In the genomic region with DNA sequence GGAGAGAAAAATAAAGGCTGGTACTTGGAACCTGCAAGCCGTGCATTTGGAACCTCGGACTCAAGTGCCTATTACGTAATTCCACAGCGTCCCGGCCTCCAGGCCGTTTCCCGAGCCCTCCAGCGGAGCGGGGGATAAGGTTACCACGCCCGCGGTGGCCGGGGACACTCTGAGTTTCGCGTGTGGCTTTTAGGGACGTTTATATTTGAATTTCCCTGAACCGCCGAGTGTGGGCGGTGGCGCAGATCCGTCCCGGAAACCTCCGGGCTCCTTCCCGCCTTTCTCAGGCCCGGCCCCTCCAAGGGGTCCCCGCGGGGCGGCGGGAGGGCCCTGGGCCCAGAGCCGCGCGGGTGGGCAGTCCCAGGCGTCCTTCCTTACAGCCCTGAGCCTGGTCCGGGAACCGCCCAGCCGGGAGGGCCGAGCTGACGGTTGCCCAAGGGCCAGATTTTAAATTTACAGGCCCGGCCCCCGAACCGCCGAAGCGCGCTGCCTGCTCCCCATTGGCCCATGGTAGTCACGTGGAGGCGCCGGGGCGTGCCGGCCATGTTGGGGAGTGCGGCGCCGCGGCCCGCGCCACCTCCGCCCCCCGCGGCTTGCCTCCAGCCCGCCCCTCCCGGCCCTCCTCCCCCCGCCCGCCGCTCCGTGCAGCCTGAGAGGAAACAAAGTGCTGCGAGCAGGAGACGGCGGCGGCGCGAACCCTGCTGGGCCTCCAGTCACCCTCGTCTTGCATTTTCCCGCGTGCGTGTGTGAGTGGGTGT, we compare ENCODE assay signal across 8 cellular contexts. TPM values are rescaled to one million over a fixed set of nuclear protein-coding genes. Genes with fewer than 3 reads are reported as not detected.
A peak's percentile ranks its signal among the peaks of the same experiment; 100 is the strongest.
DNase-seq lines count a peak whose midpoint lies in the region; ATAC-seq and TF ChIP-seq lines count a peak whose summit lies in the region.

A gene with protein sequence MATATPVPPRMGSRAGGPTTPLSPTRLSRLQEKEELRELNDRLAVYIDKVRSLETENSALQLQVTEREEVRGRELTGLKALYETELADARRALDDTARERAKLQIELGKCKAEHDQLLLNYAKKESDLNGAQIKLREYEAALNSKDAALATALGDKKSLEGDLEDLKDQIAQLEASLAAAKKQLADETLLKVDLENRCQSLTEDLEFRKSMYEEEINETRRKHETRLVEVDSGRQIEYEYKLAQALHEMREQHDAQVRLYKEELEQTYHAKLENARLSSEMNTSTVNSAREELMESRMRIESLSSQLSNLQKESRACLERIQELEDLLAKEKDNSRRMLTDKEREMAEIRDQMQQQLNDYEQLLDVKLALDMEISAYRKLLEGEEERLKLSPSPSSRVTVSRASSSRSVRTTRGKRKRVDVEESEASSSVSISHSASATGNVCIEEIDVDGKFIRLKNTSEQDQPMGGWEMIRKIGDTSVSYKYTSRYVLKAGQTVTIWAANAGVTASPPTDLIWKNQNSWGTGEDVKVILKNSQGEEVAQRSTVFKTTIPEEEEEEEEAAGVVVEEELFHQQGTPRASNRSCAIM (plus strand): TSS at position 638 of the 758 bp plus-strand sequence. CDS start 373 bp downstream, outside the sequence.

- H3K9me3 ChIP-seq in testis: no peaks in the 10 kb centered on the region

- WGBS in testis, 2 donors: 0% methylated on average over 5 to 66 of the region's 74 CpGs

- TF ChIP-seq CTCF in GM12864 (IDR thresholded peaks at IDR 0.05; ENCODE audit: low read depth, low read length, missing control alignments) (no peak), omental fat pad (IDR thresholded peaks at IDR 0.05) (no peak), testis (IDR thresholded peaks at IDR 0.05) (no peak)

- H3K9me3 Mint-ChIP-seq in activated naive CD4-positive, alpha-beta T cell treated with anti-CD3 and anti-CD28 coated beads, Interleukin-2, amount 50 U/mL, for 72 hours: no peaks in the 10 kb centered on the region

- H3K27ac Mint-ChIP-seq in activated naive CD4-positive, alpha-beta T cell treated with anti-CD3 and anti-CD28 coated beads, Interleukin-2, amount 50 U/mL, for 72 hours: peak within 1 kb of the TSS; percentile 99 to 100

- DNase-seq in GM12864 (ENCODE audit: low read depth) (peak; percentile 86), NCI-H1105 treated with DMSO at 0.1 percent for 48 hours (lab: John Stamatoyannopoulos, UW) (peak; percentile 96), SKM-1 treated with dmso at 0.1 percent for 144 hours (lab: John Stamatoyannopoulos, UW; ENCODE audit: unreplicated experiment) (peak; percentile 92), glomerular endothelial cell (ENCODE audit: extremely low read depth, low read depth, low spot score) (no peak), omental fat pad (ENCODE audit: low spot score) (peak; percentile 77), testis (peak; percentile 94)
- peak; percentile 96 to 97 for DNase-seq in activated naive CD4-positive, alpha-beta T cell treated with anti-CD3 and anti-CD28 coated beads, Interleukin-2, amount 50 U/mL, for 72 hours (ENCODE audit: low spot score in 2 of 2)

- peaks cover 31 to 33% of the 10 kb centered on the region in 2 donors for H3K36me3 Mint-ChIP-seq in activated naive CD4-positive, alpha-beta T cell treated with anti-CD3 and anti-CD28 coated beads, Interleukin-2, amount 50 U/mL, for 72 hours

- no peaks in the 10 kb centered on the region for H3K36me3 ChIP-seq in testis (ENCODE audit: low read depth, missing control alignments)

- peak; percentile 63 for ATAC-seq in HG02678 (IDR thresholded peaks at IDR 0.05; ENCODE audit: unreplicated experiment)
- peak; percentile 75 to 79 for ATAC-seq in activated naive CD4-positive, alpha-beta T cell treated with anti-CD3 and anti-CD28 coated beads, Interleukin-2, amount 50 U/mL, for 72 hours
- peak; percentile 89 for ATAC-seq in omental fat pad (ENCODE audit: low FRiP score)

- intact Hi-C loops in testis (cut with DNase I; ENCODE audit: low total_unique reads): no loop called here

- no peak for TF ChIP-seq POLR2A in testis (IDR thresholded peaks at IDR 0.05)

- peak within 1 kb of the TSS; percentile 71 to 90 for H3K27ac ChIP-seq in testis

- no peaks in the 10 kb centered on the region for H3K4me1 ChIP-seq in testis

- no peaks in the 10 kb centered on the region for H3K27me3 ChIP-seq in testis

- H3K4me3 ChIP-seq in GM12864 (ENCODE audit: low read depth, low read length) (peak within 1 kb of the TSS; percentile 93), testis (peak within 1 kb of the TSS; percentile 66 to 80)

RNA-seq across cellular contexts. Expression of the gene that starts here (rescaled TPM):
- 100 to 1,000 TPM; 187 to 307 TPM for total RNA-seq in activated naive CD4-positive, alpha-beta T cell treated with anti-CD3 and anti-CD28 coated beads, Interleukin-2, amount 50 U/mL, for 72 hours
- total RNA-seq in glomerular endothelial cell: 34.9 and 41.4 TPM in 2 replicates
- total RNA-seq in omental fat pad: 10 to 100 TPM in 3 of 4 donors, 1 to 10 TPM in 1; 4.4 to 20.4 (median 11.9) TPM
- total RNA-seq in testis: 10 to 100 TPM; 13.7 to 15.9 TPM
- polyA plus RNA-seq in testis (ENCODE audit: insufficient read depth, low read depth, low replicate concordance): 26.1 TPM
